In genomic region chr14:67265131-67265530, GRCh38 we compare ENCODE assay signal across 1 cellular context.
TF ChIP-seq lines count a peak whose summit lies in the region.

No MANE protein-coding gene starts in this region.

TF ChIP-seq in HepG2, 621 proteins besides CTCF, POLR2A, EP300 and RAD21 (continued from another document):
- TF ChIP-seq, protein P1, sequence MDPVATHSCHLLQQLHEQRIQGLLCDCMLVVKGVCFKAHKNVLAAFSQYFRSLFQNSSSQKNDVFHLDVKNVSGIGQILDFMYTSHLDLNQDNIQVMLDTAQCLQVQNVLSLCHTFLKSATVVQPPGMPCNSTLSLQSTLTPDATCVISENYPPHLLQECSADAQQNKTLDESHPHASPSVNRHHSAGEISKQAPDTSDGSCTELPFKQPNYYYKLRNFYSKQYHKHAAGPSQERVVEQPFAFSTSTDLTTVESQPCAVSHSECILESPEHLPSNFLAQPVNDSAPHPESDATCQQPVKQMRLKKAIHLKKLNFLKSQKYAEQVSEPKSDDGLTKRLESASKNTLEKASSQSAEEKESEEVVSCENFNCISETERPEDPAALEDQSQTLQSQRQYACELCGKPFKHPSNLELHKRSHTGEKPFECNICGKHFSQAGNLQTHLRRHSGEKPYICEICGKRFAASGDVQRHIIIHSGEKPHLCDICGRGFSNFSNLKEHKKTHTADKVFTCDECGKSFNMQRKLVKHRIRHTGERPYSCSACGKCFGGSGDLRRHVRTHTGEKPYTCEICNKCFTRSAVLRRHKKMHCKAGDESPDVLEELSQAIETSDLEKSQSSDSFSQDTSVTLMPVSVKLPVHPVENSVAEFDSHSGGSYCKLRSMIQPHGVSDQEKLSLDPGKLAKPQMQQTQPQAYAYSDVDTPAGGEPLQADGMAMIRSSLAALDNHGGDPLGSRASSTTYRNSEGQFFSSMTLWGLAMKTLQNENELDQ (CRISPR knock-in tag; IDR thresholded peaks at IDR 0.05; ENCODE audit: borderline replicate concordance), result no peak
- TF ChIP-seq ZFP62 (CRISPR knock-in tag; IDR thresholded peaks at IDR 0.05), result no peak
- no peak for TF ChIP-seq NFE2L1 (CRISPR knock-in tag; IDR thresholded peaks at IDR 0.05; ENCODE audit: borderline replicate concordance)
- TF ChIP-seq, protein P2, sequence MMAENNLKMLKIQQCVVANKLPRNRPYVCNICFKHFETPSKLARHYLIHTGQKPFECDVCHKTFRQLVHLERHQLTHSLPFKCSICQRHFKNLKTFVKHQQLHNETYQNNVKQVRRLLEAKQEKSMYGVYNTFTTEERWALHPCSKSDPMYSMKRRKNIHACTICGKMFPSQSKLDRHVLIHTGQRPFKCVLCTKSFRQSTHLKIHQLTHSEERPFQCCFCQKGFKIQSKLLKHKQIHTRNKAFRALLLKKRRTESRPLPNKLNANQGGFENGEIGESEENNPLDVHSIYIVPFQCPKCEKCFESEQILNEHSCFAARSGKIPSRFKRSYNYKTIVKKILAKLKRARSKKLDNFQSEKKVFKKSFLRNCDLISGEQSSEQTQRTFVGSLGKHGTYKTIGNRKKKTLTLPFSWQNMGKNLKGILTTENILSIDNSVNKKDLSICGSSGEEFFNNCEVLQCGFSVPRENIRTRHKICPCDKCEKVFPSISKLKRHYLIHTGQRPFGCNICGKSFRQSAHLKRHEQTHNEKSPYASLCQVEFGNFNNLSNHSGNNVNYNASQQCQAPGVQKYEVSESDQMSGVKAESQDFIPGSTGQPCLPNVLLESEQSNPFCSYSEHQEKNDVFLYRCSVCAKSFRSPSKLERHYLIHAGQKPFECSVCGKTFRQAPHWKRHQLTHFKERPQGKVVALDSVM (CRISPR knock-in tag; IDR thresholded peaks at IDR 0.05), result 0 out of 2 replicates have a peak, but pooled peaks have one; percentile 18
- TF ChIP-seq ZNF317 (CRISPR knock-in tag; IDR thresholded peaks at IDR 0.05), result no peak
- no peak for TF ChIP-seq PREB (CRISPR knock-in tag; IDR thresholded peaks at IDR 0.05)
- TF ChIP-seq CREM (IDR thresholded peaks at IDR 0.05), result no peak
- TF ChIP-seq CREM (CRISPR knock-in tag; IDR thresholded peaks at IDR 0.05), result no peak
- TF ChIP-seq ZNF629 (CRISPR knock-in tag; conservative IDR thresholded peaks at IDR 0.05), result no peak
- TF ChIP-seq ZBTB40 (IDR thresholded peaks at IDR 0.05), result no peak
- TF ChIP-seq ZBTB40 (CRISPR knock-in tag; IDR thresholded peaks at IDR 0.05), result no peak
- TF ChIP-seq FOSL2 (CRISPR knock-in tag; IDR thresholded peaks at IDR 0.05), result peak; percentile 22; the same call in 1 of the 2 replicates
- no peak for TF ChIP-seq RFXAP (CRISPR knock-in tag; IDR thresholded peaks at IDR 0.05; ENCODE audit: borderline replicate concordance)
- no peak for TF ChIP-seq CREB3 (CRISPR knock-in tag; IDR thresholded peaks at IDR 0.05)
TF ChIP-seq in HepG2: peak in this region for 3.
